Comparison of ENCODE assay signal across 13 cellular contexts in genomic region chr5:41763096-41763495, GRCh38.
DNase-seq lines count a peak whose midpoint lies in the region; ATAC-seq lines count a peak whose summit lies in the region.
"Had no signal": no experiment of that assay in that cellular context is flagged by ENCODE, and none has a peak within 500 bp of the region (broad histone marks: within the 10 kb centered on the region; RNA-seq: fewer than 3 reads in every experiment).

No MANE protein-coding gene starts in this region.

- DNase-seq in AG20443 (ENCODE audit: low spot score) (peak; percentile 68), SW480 (ENCODE audit: low spot score) (peak; percentile 7), iris pigment epithelial cell (ENCODE audit: low read depth) (peak; percentile 47), LoVo (ENCODE audit: low spot score) (no peak), dermis blood vessel endothelial cell (no peak)
- no peak for DNase-seq in activated T-cell treated with anti-CD3 and anti-CD28 coated beads, Interleukin-2, amount 50 U/mL, for 1 hour
- DNase-seq: activated CD4-positive, alpha-beta T cell treated with anti-CD3 and anti-CD28 coated beads for 1 hour; CD4-positive, CD25-positive, alpha-beta regulatory T cell; NCI-H1436 treated with DMSO at 0.1 percent for 48 hours; OCI-M1; stimulated activated CD4-positive, alpha-beta T cell treated with anti-CD3 and anti-CD28 coated beads, Interleukin-2, amount 100 ng/mL, for 24 hours had no signal

- ATAC-seq in HG02642 (IDR thresholded peaks at IDR 0.05; ENCODE audit: poor library complexity, unreplicated experiment) (peak; percentile 46), GM19452 (IDR thresholded peaks at IDR 0.05; ENCODE audit: unreplicated experiment) (no peak)

Comparison
In these comparisons a context has a peak if more than half of its experiments do, and no peak if none do; other contexts are left out.
1. DNase-seq: peak in AG20443 (single experiment), SW480 (single experiment) and iris pigment epithelial cell (single experiment); none in LoVo (single experiment), dermis blood vessel endothelial cell (single experiment) and activated T-cell treated with anti-CD3 and anti-CD28 coated beads, Interleukin-2, amount 50 U/mL, for 1 hour (single experiment).